ENCODE assay signal across 9 cellular contexts in the genomic region with DNA sequence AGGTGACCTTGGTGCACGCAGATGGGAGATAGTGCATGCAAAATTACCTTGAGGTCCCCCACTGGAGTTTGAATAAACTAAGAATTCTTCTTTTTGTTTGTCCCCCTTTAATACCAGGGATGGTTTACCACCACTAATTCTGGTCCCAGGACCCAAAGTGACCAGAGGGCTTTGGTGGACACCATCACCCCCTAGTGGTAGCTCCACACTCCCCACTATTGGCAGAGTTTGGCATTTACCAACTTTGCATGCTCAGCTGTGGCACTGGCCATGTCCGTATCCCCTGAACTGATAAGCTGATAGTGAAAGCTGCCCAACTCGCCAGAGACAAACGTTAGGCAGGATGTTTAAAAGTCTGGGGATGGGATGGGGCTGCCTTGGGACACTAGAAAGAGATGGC. TPM values are rescaled to one million over a fixed set of nuclear protein-coding genes. Genes with fewer than 3 reads are reported as not detected.
DNase-seq lines count a peak whose midpoint lies in the region; ATAC-seq, FAIRE-seq and TF ChIP-seq lines count a peak whose summit lies in the region.
"Had no signal": no experiment of that assay in that cellular context is flagged by ENCODE, and none has a peak within 500 bp of the region (broad histone marks: within the 10 kb centered on the region; RNA-seq: fewer than 3 reads in every experiment).

No MANE protein-coding gene starts in this region.

- in situ Hi-C loops in astrocyte of the cerebellum (cut with HindIII; ENCODE audit: low sequenced_read_pairs) = no loop called here

- ATAC-seq in GM18858 (IDR thresholded peaks at IDR 0.05; ENCODE audit: unreplicated experiment) = no peak

- no peaks in the 10 kb centered on the region for H3K36me3 ChIP-seq in kidney epithelial cell (ENCODE audit: control insufficient read depth, insufficient read depth, low read length)

- peak; percentile 85 for TF ChIP-seq CTCF in astrocyte of the cerebellum (IDR thresholded peaks at IDR 0.05; ENCODE audit: low read depth, low read length, missing control alignments)
- TF ChIP-seq CTCF in kidney epithelial cell (IDR thresholded peaks at IDR 0.05; ENCODE audit: insufficient read depth, low read length, poor library complexity, severe bottlenecking) = peak; percentile 90

- DNase-seq in NCI-H82 (lab: John Stamatoyannopoulos, UW) (peak; percentile 77), NCI-H82 treated with DMSO at 0.1 percent for 48 hours (lab: John Stamatoyannopoulos, UW; ENCODE audit: unreplicated experiment) (no peak), M059J (ENCODE audit: low read depth) (peak; percentile 37), astrocyte of the cerebellum (ENCODE audit: low read depth) (peak; percentile 2), kidney epithelial cell (ENCODE audit: low read depth) (no peak), urothelium cell line (ENCODE audit: low spot score) (peak; percentile 52)
- DNase-seq in activated CD4-positive, alpha-beta T cell treated with anti-CD3 and anti-CD28 coated beads, Interleukin-2, amount 50 U/mL, for 1 hour = no peak

- FAIRE-seq in urothelium cell line (lab: Jason Lieb, UNC) = no peak
- FAIRE-seq: G401.6 had no signal

- H3K27me3 ChIP-seq in kidney epithelial cell (ENCODE audit: control insufficient read depth, insufficient read depth, low read length) = peaks cover 41% of the 10 kb centered on the region

- H3K4me3 ChIP-seq in astrocyte of the cerebellum (ENCODE audit: low read depth, low read length) (no peak overlapping the region), kidney epithelial cell (ENCODE audit: low read depth, low read length) (no peak overlapping the region)

RNA-seq across cellular contexts. Expression of a gene that starts 3.3 kb away (rescaled TPM):
- total RNA-seq in M059J (2014; rRNA removed; shearing (Covaris generic)) = 4.2 and 4.3 TPM in 2 replicates
- 9.2 and 12.2 TPM in 2 replicates for total RNA-seq in kidney epithelial cell

Comparison
In these comparisons a context has a peak if more than half of its experiments do, and no peak if none do; other contexts are left out.
1. DNase-seq: peak in NCI-H82 (single experiment), M059J (single experiment), astrocyte of the cerebellum (single experiment) and urothelium cell line (single experiment); none in NCI-H82 treated with DMSO at 0.1 percent for 48 hours (single experiment), kidney epithelial cell (single experiment) and activated CD4-positive, alpha-beta T cell treated with anti-CD3 and anti-CD28 coated beads, Interleukin-2, amount 50 U/mL, for 1 hour (single experiment).